9 cellular contexts compared by ENCODE assay signal in genomic region chr1:154206212-154206611, GRCh38. TPM values are rescaled to one million over a fixed set of nuclear protein-coding genes. Genes with fewer than 3 reads are reported as not detected.
DNase-seq lines count a peak whose midpoint lies in the region; ATAC-seq and TF ChIP-seq lines count a peak whose summit lies in the region.
"Had no signal": no experiment of that assay in that cellular context is flagged by ENCODE, and none has a peak within 500 bp of the region (broad histone marks: within the 10 kb centered on the region; RNA-seq: fewer than 3 reads in every experiment).

Gene CFAP141 (minus strand): TSS chr1:154206333. CDS start chr1:154206307, 26 bp downstream.

- no peak for DNase-seq in activated CD4-positive, CD25-positive, alpha-beta regulatory T cell (lab: John Stamatoyannopoulos, UW)
- DNase-seq in HT1080 (ENCODE audit: low read depth) (peak; percentile 44), natural killer cell (no peak), GM19240 (ENCODE audit: insufficient read length, low spot score) (no peak)
- peak; percentile 48 for DNase-seq in activated naive CD8-positive, alpha-beta T cell treated with anti-CD3 and anti-CD28 coated beads for 36 hours
- no peak for DNase-seq in activated effector memory CD4-positive, alpha-beta T cell treated with Interleukin-2 at 50 U/mL for 16 hours
- DNase-seq: foreskin melanocyte had no signal

- no peaks in the 10 kb centered on the region for H3K9me3 Mint-ChIP-seq in activated naive CD8-positive, alpha-beta T cell treated with anti-CD3 and anti-CD28 coated beads for 36 hours
- no peaks in the 10 kb centered on the region for H3K9me3 Mint-ChIP-seq in natural killer cell

- peak within 1 kb of the TSS; percentile 79 for H3K27ac Mint-ChIP-seq in activated naive CD8-positive, alpha-beta T cell treated with anti-CD3 and anti-CD28 coated beads for 36 hours
- H3K27ac Mint-ChIP-seq in natural killer cell: peak within 1 kb of the TSS; percentile 45 to 74

- no peaks in the 10 kb centered on the region for H3K27me3 Mint-ChIP-seq in activated naive CD8-positive, alpha-beta T cell treated with anti-CD3 and anti-CD28 coated beads for 36 hours
- no peaks in the 10 kb centered on the region for H3K27me3 Mint-ChIP-seq in natural killer cell (ENCODE audit: low read depth in 2 of 2)

- peaks cover 39% of the 10 kb centered on the region for H3K36me3 Mint-ChIP-seq in activated naive CD8-positive, alpha-beta T cell treated with anti-CD3 and anti-CD28 coated beads for 36 hours
- H3K36me3 Mint-ChIP-seq in natural killer cell: no peaks in the 10 kb centered on the region

- peak; percentile 80 to 91 for ATAC-seq in activated CD4-positive, CD25-positive, alpha-beta regulatory T cell treated with anti-CD3 and anti-CD28 coated beads, Interleukin-2, amount 50 U/mL, for 24 hours
- ATAC-seq in natural killer cell: peak in 2 of 3 donors; percentile 40 to 60
- ATAC-seq in HG02588 (IDR thresholded peaks at IDR 0.05; ENCODE audit: unreplicated experiment): no peak

- H3K4me1 Mint-ChIP-seq in activated naive CD8-positive, alpha-beta T cell treated with anti-CD3 and anti-CD28 coated beads for 36 hours: peaks cover 31% of the 10 kb centered on the region
- H3K4me1 Mint-ChIP-seq in natural killer cell: peaks cover 0 to 6% of the 10 kb centered on the region in 2 donors

- no peak for TF ChIP-seq CTCF in natural killer cell (IDR thresholded peaks at IDR 0.05)

- H3K4me3 Mint-ChIP-seq in activated naive CD8-positive, alpha-beta T cell treated with anti-CD3 and anti-CD28 coated beads for 36 hours: no peak within 1 kb of the TSS
- no peak within 1 kb of the TSS for H3K4me3 Mint-ChIP-seq in natural killer cell

- intact Hi-C loops in natural killer cell (cut with micrococcal nuclease): no loop called here

RNA-seq across cellular contexts. Expression of gene CFAP141, which starts in this region (rescaled TPM):
- total RNA-seq in HT1080 (2014; rRNA removed; shearing (Covaris generic)): not detected in 2 replicates
- not detected in 2 replicates for polyA plus RNA-seq in HT1080 (2015; cell fraction: cytosol; rRNA removed)
- polyA plus RNA-seq in HT1080 (2015; cell fraction: nucleus; rRNA removed): not detected in 2 replicates
- not detected for total RNA-seq in activated naive CD8-positive, alpha-beta T cell treated with anti-CD3 and anti-CD28 coated beads for 36 hours
- total RNA-seq in natural killer cell: 1 to 10 TPM in 1 of 3 donors, not detected in 2; 1.2 TPM

Comparison
In these comparisons a context has a peak if more than half of its experiments do, and no peak if none do; other contexts are left out.
1. Peak in DNase-seq in HT1080; RNA of the gene not detected or under 1 TPM.
2. Peak in DNase-seq in activated naive CD8-positive, alpha-beta T cell treated with anti-CD3 and anti-CD28 coated beads for 36 hours; RNA of the gene not detected or under 1 TPM.